Comparison of ENCODE assay signal across 25 cellular contexts in genomic region chrX:122434942-122435341, GRCh38.
"Had no signal": no experiment of that assay in that cellular context is flagged by ENCODE, and none has a peak within 500 bp of the region (broad histone marks: within the 10 kb centered on the region; RNA-seq: fewer than 3 reads in every experiment).

No MANE protein-coding gene starts in this region.

- DNase-seq: cerebellar nuclear complex; colonic mucosa; cortex of kidney; effector CD8-positive, alpha-beta T cell; effector memory CD8-positive, alpha-beta T cell; endodermal cell; erythroblast; foreskin keratinocyte; heart right ventricle; hippocampal formation; islet precursor cell; kidney; kidney glomerular epithelial cell; left lung; lower lobe of right lung; mesenchymal stem cell; mucosa of descending colon; naive B cell had no signal

- H3K4me3 ChIP-seq: colonic mucosa, esophagus muscularis mucosa, gastroesophageal sphincter, heart right ventricle, left lung, lower lobe of right lung, mucosa of descending colon had no signal

- H3K9me3 ChIP-seq: colonic mucosa, left lung, lower lobe of right lung, mucosa of descending colon had no signal

- H3K27me3 ChIP-seq: colonic mucosa, esophagus muscularis mucosa, foreskin keratinocyte, gastroesophageal sphincter, heart right ventricle, left lung had no signal

- H3K27ac Mint-ChIP-seq: dendritic cell treated with granulocyte-macrophage colony-stimulating factor and Interleukin-4, amounts not matched to agents 40 ng/mL and 50 ng/mL, for 4 days; effector memory CD8-positive, alpha-beta T cell; endodermal cell; mesothelial cell of epicardium; naive B cell had no signal

- FAIRE-seq: endometrium, frontal cortex had no signal

- ATAC-seq: effector memory CD8-positive, alpha-beta T cell; foreskin keratinocyte; gastroesophageal sphincter; left lung; lower lobe of right lung; mucosa of descending colon had no signal

- H3K4me1 Mint-ChIP-seq: endodermal cell, mesothelial cell of epicardium, naive B cell had no signal

- H3K27ac ChIP-seq: colonic mucosa, epithelial cell of prostate, esophagus muscularis mucosa, foreskin keratinocyte, gastroesophageal sphincter, left lung, lower lobe of right lung had no signal

- H3K9me3 Mint-ChIP-seq: effector memory CD8-positive, alpha-beta T cell had no signal

- H3K4me1 ChIP-seq: colonic mucosa, esophagus muscularis mucosa, foreskin keratinocyte, gastroesophageal sphincter, heart right ventricle, left lung, lower lobe of right lung had no signal

- H3K27me3 Mint-ChIP-seq: dendritic cell treated with granulocyte-macrophage colony-stimulating factor and Interleukin-4, amounts not matched to agents 40 ng/mL and 50 ng/mL, for 4 days; effector memory CD8-positive, alpha-beta T cell; naive B cell had no signal

- H3K36me3 Mint-ChIP-seq: mesothelial cell of epicardium, naive B cell had no signal

- H3K36me3 ChIP-seq: colonic mucosa, esophagus muscularis mucosa, gastroesophageal sphincter, heart right ventricle, left lung, lower lobe of right lung had no signal

- H3K4me3 Mint-ChIP-seq: dendritic cell treated with granulocyte-macrophage colony-stimulating factor and Interleukin-4, amounts not matched to agents 40 ng/mL and 50 ng/mL, for 4 days; effector memory CD8-positive, alpha-beta T cell; endodermal cell; mesothelial cell of epicardium; naive B cell had no signal
